Comparison of ENCODE assay signal across 15 cellular contexts in the genomic region with DNA sequence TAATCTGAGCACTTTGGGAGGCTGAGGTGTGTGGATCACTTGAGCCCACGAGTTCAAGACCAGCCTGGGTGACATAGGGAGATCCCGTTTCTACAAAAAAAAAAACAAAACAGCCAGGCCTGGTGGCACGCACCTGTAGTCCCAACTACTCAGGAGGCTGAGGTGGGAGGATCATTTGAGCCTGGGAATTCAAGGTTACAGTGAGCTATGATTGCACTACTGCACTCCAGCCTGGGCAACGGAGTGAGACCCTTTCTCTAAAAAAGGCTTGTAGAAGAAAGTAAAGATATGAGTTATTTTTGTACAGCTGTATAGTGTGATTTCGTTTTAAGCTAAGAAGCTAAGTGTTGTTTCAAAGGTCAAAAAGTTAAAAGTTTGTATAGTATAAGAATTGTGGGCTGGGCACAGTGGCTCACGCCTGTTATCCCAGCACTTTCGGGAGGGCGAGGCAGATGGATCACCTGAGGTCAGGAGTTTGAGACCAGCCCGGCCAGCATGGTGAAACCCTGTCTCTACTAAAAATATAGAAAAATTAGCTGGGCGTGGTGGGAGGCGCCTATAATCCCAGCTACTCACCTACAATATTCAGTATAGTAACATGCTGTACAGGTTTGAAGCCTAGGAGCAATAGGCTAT. TPM values are rescaled to one million over a fixed set of nuclear protein-coding genes. Genes with fewer than 3 reads are reported as not detected.
DNase-seq lines count a peak whose midpoint lies in the region; ATAC-seq and TF ChIP-seq lines count a peak whose summit lies in the region.
"Had no signal": no experiment of that assay in that cellular context is flagged by ENCODE, and none has a peak within 500 bp of the region (broad histone marks: within the 10 kb centered on the region; RNA-seq: fewer than 3 reads in every experiment).

No MANE protein-coding gene starts in this region.

- no peaks in the 10 kb centered on the region for H3K27me3 ChIP-seq in tibial artery
- H3K27me3 ChIP-seq: brain microvascular endothelial cell had no signal

- TF ChIP-seq CTCF in MCF 10A (IDR thresholded peaks at IDR 0.05; ENCODE audit: unreplicated experiment) (no peak), mucosa of descending colon (IDR thresholded peaks at IDR 0.05) (no peak), tibial artery (IDR thresholded peaks at IDR 0.05) (no peak)

- H3K27ac ChIP-seq in tibial artery: peak overlapping the region; percentile 31 to 38
- H3K27ac ChIP-seq: brain microvascular endothelial cell had no signal

- intact Hi-C loops in MCF 10A (cut with micrococcal nuclease): loop anchor here (1.0 kb wide), 1 partner anchor 19 kb away; no protein-coding TSS in a partner anchor
- intact Hi-C loops in mucosa of descending colon (cut with DNase I, micrococcal nuclease): no loop called here
- intact Hi-C loops in tibial artery (cut with DNase I; ENCODE audit: low total_unique reads): no loop called here

- no peaks in the 10 kb centered on the region for H3K9me3 ChIP-seq in mucosa of descending colon
- no peaks in the 10 kb centered on the region for H3K9me3 ChIP-seq in tibial artery

- H3K27ac Mint-ChIP-seq in activated T-cell treated with anti-CD3 and anti-CD28 coated beads, Interleukin-2, amount 50 U/mL, for 72 hours: peak overlapping the region; percentile 82
- H3K27ac Mint-ChIP-seq in MCF 10A (ENCODE audit: low read depth, unreplicated experiment): peak overlapping the region; percentile 70

- peak in 1 of 2 donors; percentile 1 for ATAC-seq in activated T-cell treated with anti-CD3 and anti-CD28 coated beads, Interleukin-2, amount 50 U/mL, for 72 hours (replicated peaks in 1 of 2)
- ATAC-seq in mucosa of descending colon: peak; percentile 18
- no peak for ATAC-seq in HG02840 (IDR thresholded peaks at IDR 0.05; ENCODE audit: low FRiP score, unreplicated experiment)

- H3K4me3 ChIP-seq in mucosa of descending colon: no peak overlapping the region
- no peak overlapping the region for H3K4me3 ChIP-seq in tibial artery

- no peaks in the 10 kb centered on the region for H3K9me3 Mint-ChIP-seq in activated T-cell treated with anti-CD3 and anti-CD28 coated beads, Interleukin-2, amount 50 U/mL, for 72 hours
- H3K9me3 Mint-ChIP-seq in MCF 10A (ENCODE audit: unreplicated experiment): no peaks in the 10 kb centered on the region

- peaks cover 49% of the 10 kb centered on the region for H3K4me1 Mint-ChIP-seq in activated T-cell treated with anti-CD3 and anti-CD28 coated beads, Interleukin-2, amount 50 U/mL, for 72 hours (ENCODE audit: low read depth)
- peaks cover 10% of the 10 kb centered on the region for H3K4me1 Mint-ChIP-seq in MCF 10A (ENCODE audit: insufficient read depth, unreplicated experiment)

- peaks cover 0 to 2% of the 10 kb centered on the region in 2 donors for H3K36me3 Mint-ChIP-seq in activated T-cell treated with anti-CD3 and anti-CD28 coated beads, Interleukin-2, amount 50 U/mL, for 72 hours (ENCODE audit: insufficient read depth in 2 of 2)
- peaks cover 17% of the 10 kb centered on the region for H3K36me3 Mint-ChIP-seq in MCF 10A (ENCODE audit: insufficient read depth, unreplicated experiment)

- POLR2A ChIA-PET in MCF 10A (lab: Yijun Ruan, JAX): interaction anchor here (0.5 to 5.2 kb wide), 9 partner anchors 9 to 212 kb away, joined by 3 to 32 read pairs (median 3); a partner anchor contains a TSS

- no peaks in the 10 kb centered on the region for H3K36me3 ChIP-seq in mucosa of descending colon (ENCODE audit: low read depth)
- H3K36me3 ChIP-seq in tibial artery: no peaks in the 10 kb centered on the region
- H3K36me3 ChIP-seq: brain microvascular endothelial cell had no signal

- no peaks in the 10 kb centered on the region for H3K27me3 Mint-ChIP-seq in activated T-cell treated with anti-CD3 and anti-CD28 coated beads, Interleukin-2, amount 50 U/mL, for 72 hours (ENCODE audit: low read depth)
- no peaks in the 10 kb centered on the region for H3K27me3 Mint-ChIP-seq in MCF 10A (ENCODE audit: insufficient read depth, unreplicated experiment)

- peak overlapping the region; percentile 18 to 62 for H3K4me3 Mint-ChIP-seq in activated T-cell treated with anti-CD3 and anti-CD28 coated beads, Interleukin-2, amount 50 U/mL, for 72 hours
- H3K4me3 Mint-ChIP-seq in MCF 10A (ENCODE audit: unreplicated experiment): no peak overlapping the region

- BruUV-seq in MCF 10A (replicated peaks; lab: Mats Ljungman, UMichigan): no TSS peak

- CTCF ChIA-PET in MCF 10A (lab: Yijun Ruan, JAX): interaction anchor here (0.5 to 1.5 kb wide), 6 partner anchors 9 to 135 kb away, joined by 3 to 8 read pairs (median 4); no protein-coding TSS in a partner anchor

- DNase-seq in activated T-cell treated with anti-CD3 and anti-CD28 coated beads, Interleukin-2, amount 50 U/mL, for 72 hours: no peak
- no peak for DNase-seq in activated T-cell treated with anti-CD3 and anti-CD28 coated beads for 4 hours
- DNase-seq in MCF 10A (ENCODE audit: unreplicated experiment): no peak
- no peak for DNase-seq in mucosa of descending colon
- no peak for DNase-seq in tibial artery
- DNase-seq in RPMI8226: no peak
- no peak for DNase-seq in MV-4-11 (lab: John Stamatoyannopoulos, UW)
- DNase-seq: DMS153, NCI-H446 treated with DMSO at 0.1 percent for 48 hours, retina had no signal

- peaks cover 22% of the 10 kb centered on the region for H3K4me1 ChIP-seq in mucosa of descending colon (ENCODE audit: low read depth)
- H3K4me1 ChIP-seq in tibial artery: peaks cover 0 to 55% (median 12%) of the 10 kb centered on the region in 4 donors

RNA-seq across cellular contexts. Expression of a gene that starts 18.8 kb away (rescaled TPM):
- total RNA-seq in activated T-cell treated with anti-CD3 and anti-CD28 coated beads, Interleukin-2, amount 50 U/mL, for 72 hours: 10 to 100 TPM; 58.1 to 59.7 TPM
- total RNA-seq in MCF 10A (2022) (33.8 and 41.6 TPM in 2 replicates), mucosa of descending colon (10 to 100 TPM; 32.1 to 55.5 (median 34.4) TPM)

RNA-seq across cellular contexts. Expression of a gene that starts 40.4 kb away (rescaled TPM):
- total RNA-seq in activated T-cell treated with anti-CD3 and anti-CD28 coated beads, Interleukin-2, amount 50 U/mL, for 72 hours: not detected
- 0.74 and 1.4 TPM in 2 replicates for total RNA-seq in MCF 10A (2022)
- 100 to 1,000 TPM; 107 to 326 (median 174) TPM for total RNA-seq in mucosa of descending colon
- total RNA-seq: H1, mononuclear cell, urinary bladder had no signal

Comparison
In these comparisons a context has a peak if more than half of its experiments do, and no peak if none do; other contexts are left out.
1. RNA of a gene that starts 40.4 kb away (total RNA-seq): 107 to 326 TPM in mucosa of descending colon; 0.74 to 1.4 TPM in MCF 10A and not detected in activated T-cell treated with anti-CD3 and anti-CD28 coated beads, Interleukin-2, amount 50 U/mL, for 72 hours; every median in the first group is over 10 times any median in the second.